Comparison of ENCODE assay signal across 9 cellular contexts in genomic region chr3:46846624-46847542, GRCh38. TPM values are rescaled to one million over a fixed set of nuclear protein-coding genes. Genes with fewer than 3 reads are reported as not detected.
A peak's percentile ranks its signal among the peaks of the same experiment; 100 is the strongest.
DNase-seq lines count a peak whose midpoint lies in the region; ATAC-seq and TF ChIP-seq lines count a peak whose summit lies in the region.
"Had no signal": no experiment of that assay in that cellular context is flagged by ENCODE, and none has a peak within 500 bp of the region (broad histone marks: within the 10 kb centered on the region; RNA-seq: fewer than 3 reads in every experiment).

No MANE protein-coding gene starts in this region.

- H3K4me3 ChIP-seq in thoracic aorta = peak overlapping the region; percentile 86

- no peak for TF ChIP-seq CTCF in thoracic aorta (IDR thresholded peaks at IDR 0.05)

- peaks cover 10 to 29% of the 10 kb centered on the region in 2 donors for H3K4me1 ChIP-seq in thoracic aorta (ENCODE audit: control insufficient read depth in 1 of 2, low read depth in 2 of 2)

- peak overlapping the region; percentile 25 to 58 for H3K27ac ChIP-seq in thoracic aorta
- H3K27ac ChIP-seq: epithelial cell of prostate had no signal

- H3K36me3 Mint-ChIP-seq in activated T-cell treated with anti-CD3 and anti-CD28 coated beads, Interleukin-2, amount 50 U/mL, for 72 hours (ENCODE audit: insufficient read depth in 2 of 2) = no peaks in the 10 kb centered on the region
- H3K36me3 Mint-ChIP-seq in activated naive CD8-positive, alpha-beta T cell treated with anti-CD3 and anti-CD28 coated beads for 36 hours = no peaks in the 10 kb centered on the region
- H3K36me3 Mint-ChIP-seq in memory B cell = no peaks in the 10 kb centered on the region

- DNase-seq in activated T-cell treated with anti-CD3 and anti-CD28 coated beads, Interleukin-2, amount 50 U/mL, for 48 hours = peak; percentile 16 to 17
- DNase-seq in activated T-cell treated with anti-CD3 and anti-CD28 coated beads, Interleukin-2, amount 50 U/mL, for 72 hours = no peak
- DNase-seq in activated naive CD8-positive, alpha-beta T cell treated with anti-CD3 and anti-CD28 coated beads for 36 hours = no peak
- DNase-seq in memory B cell (ENCODE audit: low spot score in 2 of 2) (no peak), thoracic aorta (ENCODE audit: low spot score) (no peak), DMS53 treated with DMSO at 0.1 percent for 48 hours (lab: John Stamatoyannopoulos, UW; ENCODE audit: unreplicated experiment) (no peak), NCI-H1092 (lab: John Stamatoyannopoulos, UW) (no peak), putamen (ENCODE audit: low spot score) (no peak)

- peaks cover 11% of the 10 kb centered on the region for H3K27me3 Mint-ChIP-seq in activated T-cell treated with anti-CD3 and anti-CD28 coated beads, Interleukin-2, amount 50 U/mL, for 72 hours (ENCODE audit: low read depth)
- H3K27me3 Mint-ChIP-seq in activated naive CD8-positive, alpha-beta T cell treated with anti-CD3 and anti-CD28 coated beads for 36 hours = peaks cover 5% of the 10 kb centered on the region
- H3K27me3 Mint-ChIP-seq in memory B cell = no peaks in the 10 kb centered on the region

- ATAC-seq in activated T-cell treated with anti-CD3 and anti-CD28 coated beads, Interleukin-2, amount 50 U/mL, for 72 hours (replicated peaks in 1 of 2) = no peak
- ATAC-seq in memory B cell (ENCODE audit: low read depth) (no peak), thoracic aorta (ENCODE audit: insufficient number of reproducible peaks, low FRiP score, low read depth) (no peak)

- H3K27ac Mint-ChIP-seq in activated T-cell treated with anti-CD3 and anti-CD28 coated beads, Interleukin-2, amount 50 U/mL, for 72 hours = no peak overlapping the region
- no peak overlapping the region for H3K27ac Mint-ChIP-seq in activated naive CD8-positive, alpha-beta T cell treated with anti-CD3 and anti-CD28 coated beads for 36 hours
- H3K27ac Mint-ChIP-seq in memory B cell = no peak overlapping the region

- H3K9me3 ChIP-seq in thoracic aorta = no peaks in the 10 kb centered on the region

- peaks cover 0 to under 1% of the 10 kb centered on the region in 2 donors for H3K9me3 Mint-ChIP-seq in activated T-cell treated with anti-CD3 and anti-CD28 coated beads, Interleukin-2, amount 50 U/mL, for 72 hours
- H3K9me3 Mint-ChIP-seq in activated naive CD8-positive, alpha-beta T cell treated with anti-CD3 and anti-CD28 coated beads for 36 hours = peaks cover 7% of the 10 kb centered on the region
- peaks cover 2% of the 10 kb centered on the region for H3K9me3 Mint-ChIP-seq in memory B cell

- H3K36me3 ChIP-seq in thoracic aorta = no peaks in the 10 kb centered on the region

- no peaks in the 10 kb centered on the region for H3K4me1 Mint-ChIP-seq in activated T-cell treated with anti-CD3 and anti-CD28 coated beads, Interleukin-2, amount 50 U/mL, for 72 hours (ENCODE audit: low read depth)
- H3K4me1 Mint-ChIP-seq in activated naive CD8-positive, alpha-beta T cell treated with anti-CD3 and anti-CD28 coated beads for 36 hours = no peaks in the 10 kb centered on the region
- H3K4me1 Mint-ChIP-seq in memory B cell = peaks cover 8% of the 10 kb centered on the region

- H3K27me3 ChIP-seq in thoracic aorta (replicated peaks; ENCODE audit: insufficient read depth) = no peaks in the 10 kb centered on the region

- H3K4me3 Mint-ChIP-seq in activated T-cell treated with anti-CD3 and anti-CD28 coated beads, Interleukin-2, amount 50 U/mL, for 72 hours = peak overlapping the region in 1 of 2 donors; percentile 84
- H3K4me3 Mint-ChIP-seq in activated naive CD8-positive, alpha-beta T cell treated with anti-CD3 and anti-CD28 coated beads for 36 hours = peak overlapping the region; percentile 74
- peak overlapping the region; percentile 95 for H3K4me3 Mint-ChIP-seq in memory B cell

RNA-seq across cellular contexts. Expression of gene MYL3, which starts 16.4 kb away (rescaled TPM):
- total RNA-seq in activated T-cell treated with anti-CD3 and anti-CD28 coated beads, Interleukin-2, amount 50 U/mL, for 72 hours = not detected
- total RNA-seq in activated naive CD8-positive, alpha-beta T cell treated with anti-CD3 and anti-CD28 coated beads for 36 hours = not detected
- total RNA-seq in thoracic aorta = 1 to 10 TPM in 1 of 2 donors, not detected in 1; 1.5 TPM

RNA-seq across cellular contexts. Expression of gene PTH1R, which starts 30.6 kb away (rescaled TPM):
- not detected for total RNA-seq in activated T-cell treated with anti-CD3 and anti-CD28 coated beads, Interleukin-2, amount 50 U/mL, for 72 hours
- not detected for total RNA-seq in activated naive CD8-positive, alpha-beta T cell treated with anti-CD3 and anti-CD28 coated beads for 36 hours
- 1 to 10 TPM; 5.6 to 8.9 TPM for total RNA-seq in thoracic aorta

Comparison
In these comparisons a context has a peak if more than half of its experiments do, and no peak if none do; other contexts are left out.
1. DNase-seq: peak in activated T-cell treated with anti-CD3 and anti-CD28 coated beads, Interleukin-2, amount 50 U/mL, for 48 hours (2 of 2); none in activated T-cell treated with anti-CD3 and anti-CD28 coated beads, Interleukin-2, amount 50 U/mL, for 72 hours (0 of 2), activated naive CD8-positive, alpha-beta T cell treated with anti-CD3 and anti-CD28 coated beads for 36 hours (single experiment), memory B cell (0 of 2), thoracic aorta (single experiment), DMS53 treated with DMSO at 0.1 percent for 48 hours (single experiment), NCI-H1092 (single experiment) and putamen (single experiment).
2. RNA of gene PTH1R, which starts 30.6 kb away (total RNA-seq): 5.6 to 8.9 TPM in thoracic aorta; not detected in activated T-cell treated with anti-CD3 and anti-CD28 coated beads, Interleukin-2, amount 50 U/mL, for 72 hours and not detected in activated naive CD8-positive, alpha-beta T cell treated with anti-CD3 and anti-CD28 coated beads for 36 hours; every median in the first group is over 4 times any median in the second.